In the genomic region with DNA sequence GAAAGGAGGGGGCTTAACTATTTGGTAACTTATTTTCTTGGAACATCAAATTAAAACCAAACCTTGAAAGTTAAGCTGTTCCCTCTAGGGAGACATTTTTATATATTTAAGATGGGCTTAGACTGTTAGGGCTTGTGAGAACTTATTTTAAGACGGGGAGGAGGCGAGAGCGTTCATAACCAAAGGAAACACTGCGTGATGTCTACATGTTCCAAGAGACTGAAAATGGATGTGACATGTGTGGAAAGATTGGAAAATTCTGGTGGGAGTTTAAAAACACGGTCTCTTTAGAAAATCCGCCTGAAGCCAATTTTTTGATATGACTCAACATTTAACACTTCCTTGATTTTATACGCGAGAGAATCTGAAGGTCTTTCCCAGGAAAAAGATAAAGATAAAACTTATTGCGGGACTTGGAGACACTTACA, we compare ENCODE assay signal across 8 cellular contexts. TPM values are rescaled to one million over a fixed set of nuclear protein-coding genes. Genes with fewer than 3 reads are reported as not detected.
DNase-seq lines count a peak whose midpoint lies in the region; ATAC-seq, FAIRE-seq and TF ChIP-seq lines count a peak whose summit lies in the region.

No MANE protein-coding gene starts in this region.

- H2BK120ac ChIP-seq in trophoblast cell (ENCODE audit: insufficient read depth, low read length, poor library complexity) = no peak overlapping the region

- H3K27ac ChIP-seq in SU-DHL-6 (ENCODE audit: low read depth, low read length) = peak overlapping the region; percentile 98
- peak overlapping the region; percentile 99 for H3K27ac ChIP-seq in trophoblast cell (ENCODE audit: low read depth, low read length)

- no peak overlapping the region for H4K91ac ChIP-seq in trophoblast cell (ENCODE audit: low read depth, low read length)

- peak overlapping the region; percentile 76 for H3K4me3 ChIP-seq in SU-DHL-6 (ENCODE audit: insufficient read depth, low read length, poor library complexity, severe bottlenecking)
- peak overlapping the region; percentile 83 for H3K4me3 ChIP-seq in fibroblast of mammary gland (ENCODE audit: control insufficient read depth, low read depth, low read length)
- peak overlapping the region; percentile 94 for H3K4me3 ChIP-seq in trophoblast cell (ENCODE audit: low read depth, low read length)

- H3K36me3 ChIP-seq in SU-DHL-6 (ENCODE audit: low read length) (peaks cover 23% of the 10 kb centered on the region), trophoblast cell (ENCODE audit: control insufficient read depth in 1 of 2, insufficient read depth in 2 of 2, low read length in 2 of 2) (peaks cover 0 to 4% of the 10 kb centered on the region in 2 experiments)

- H2BK5ac ChIP-seq in trophoblast cell (ENCODE audit: low read depth, low read length, poor library complexity) = no peak overlapping the region

- H2AK5ac ChIP-seq in trophoblast cell (ENCODE audit: low read length) = no peak overlapping the region

- H3K9me2 ChIP-seq in SU-DHL-6 (replicated peaks; ENCODE audit: insufficient read depth, low read length) = no peaks in the 10 kb centered on the region

- peaks cover 12% of the 10 kb centered on the region for H4K20me1 ChIP-seq in SU-DHL-6 (ENCODE audit: low read depth, low read length)

- no peak overlapping the region for H3K14ac ChIP-seq in trophoblast cell (ENCODE audit: low read length)

- H4K12ac ChIP-seq in trophoblast cell (ENCODE audit: low read depth, low read length) = no peak overlapping the region

- peaks cover 73% of the 10 kb centered on the region for H3F3A ChIP-seq in SU-DHL-6 (ENCODE audit: insufficient read depth)

- FAIRE-seq in GM18507 (lab: Jason Lieb, UNC) = peak; percentile 58

- H3K23ac ChIP-seq in trophoblast cell (ENCODE audit: low read length) = no peak overlapping the region

- no peak for ATAC-seq in HG03442 (IDR thresholded peaks at IDR 0.05; ENCODE audit: unreplicated experiment)

- H3K18ac ChIP-seq in trophoblast cell (ENCODE audit: low read length) = no peak overlapping the region

- peak overlapping the region; percentile 97 for H3K4ac ChIP-seq in trophoblast cell (ENCODE audit: low read depth, low read length)

- H4K8ac ChIP-seq in trophoblast cell (ENCODE audit: low read depth, low read length) = no peak overlapping the region

- TF ChIP-seq CTCF in SU-DHL-6 (IDR thresholded peaks at IDR 0.05; ENCODE audit: insufficient read depth, low read length, poor library complexity, severe bottlenecking) (no peak), fibroblast of mammary gland (conservative IDR thresholded peaks at IDR 0.05; ENCODE audit: control insufficient read depth, insufficient read depth, low read depth, low read length) (no peak)

- no peak overlapping the region for H2BK12ac ChIP-seq in trophoblast cell (ENCODE audit: low read length)

- H3K9me3 ChIP-seq in SU-DHL-6 (ENCODE audit: insufficient read depth, low read length) (no peaks in the 10 kb centered on the region), trophoblast cell (ENCODE audit: insufficient read depth, low read depth, low read length) (no peaks in the 10 kb centered on the region)

- H3K79me2 ChIP-seq in SU-DHL-6 (ENCODE audit: insufficient read depth, low read length) (peaks cover 20% of the 10 kb centered on the region), trophoblast cell (ENCODE audit: control insufficient read depth, insufficient read depth, low read length, poor library complexity) (peaks cover 9% of the 10 kb centered on the region)

- H3K79me1 ChIP-seq in trophoblast cell (ENCODE audit: low read length) = peaks cover 13% of the 10 kb centered on the region

- peak overlapping the region; percentile 82 for H3K4me2 ChIP-seq in SU-DHL-6 (ENCODE audit: low read depth, low read length, poor library complexity, severe bottlenecking)
- H3K4me2 ChIP-seq in trophoblast cell (ENCODE audit: low read length) = peak overlapping the region; percentile 64

- peaks cover 6 to 9% of the 10 kb centered on the region in 2 experiments for H3K4me1 ChIP-seq in trophoblast cell (ENCODE audit: control insufficient read depth in 1 of 2, insufficient read depth in 2 of 2, low read length in 2 of 2)

- peak overlapping the region; percentile 95 for H3K9ac ChIP-seq in SU-DHL-6 (ENCODE audit: low read length)
- H3K9ac ChIP-seq in trophoblast cell (ENCODE audit: low read length) = peak overlapping the region; percentile 98

- no peak for DNase-seq in GM18507 (ENCODE audit: extremely low spot score, insufficient read length, low read depth)
- DNase-seq in fibroblast of mammary gland (ENCODE audit: low read depth) = peak; percentile 31
- DNase-seq in trophoblast cell = peak; percentile 57 to 92
- no peak for DNase-seq in NK-92 treated with Interleukin-12 subunit alpha and Interleukin-12 subunit beta, amount 100 ng/mL, for 24 hours (lab: John Stamatoyannopoulos, UW)
- no peak for DNase-seq in iPS-NIHi11 (ENCODE audit: low spot score)
- no peak for DNase-seq in NCI-H1436 treated with DMSO at 0.1 percent for 48 hours (lab: John Stamatoyannopoulos, UW)

- no peak overlapping the region for H2AFZ ChIP-seq in SU-DHL-6 (ENCODE audit: low read depth, low read length, severe bottlenecking)
- no peak overlapping the region for H2AFZ ChIP-seq in trophoblast cell (ENCODE audit: insufficient read depth, low read length, poor library complexity)

- no peaks in the 10 kb centered on the region for H3K27me3 ChIP-seq in SU-DHL-6 (ENCODE audit: low read length)
- no peaks in the 10 kb centered on the region for H3K27me3 ChIP-seq in trophoblast cell (ENCODE audit: insufficient read depth, low read length)

- WGBS in trophoblast cell (ENCODE audit: extremely low coverage, insufficient coverage, insufficient read length) = no CpG with 5 or more reads among the region's 9 CpGs

RNA-seq across cellular contexts. Expression of gene PNRC2, which starts 0.7 kb away (rescaled TPM):
- 125 and 134 TPM in 2 replicates for polyA plus RNA-seq in trophoblast cell (2013)

RNA-seq across cellular contexts. Expression of gene SRSF10, which starts 19.8 kb away (rescaled TPM):
- polyA plus RNA-seq in trophoblast cell (2013) = 65.1 and 66.3 TPM in 2 replicates

RNA-seq across cellular contexts. Expression of gene CNR2, which starts 47.1 kb away (rescaled TPM):
- 0.01 TPM in 2 replicates for polyA plus RNA-seq in trophoblast cell (2013)

Comparison
In these comparisons a context has a peak if more than half of its experiments do, and no peak if none do; other contexts are left out.
1. DNase-seq: peak in fibroblast of mammary gland (single experiment) and trophoblast cell (2 of 2); none in GM18507 (single experiment), NK-92 treated with Interleukin-12 subunit alpha and Interleukin-12 subunit beta, amount 100 ng/mL, for 24 hours (single experiment), iPS-NIHi11 (single experiment) and NCI-H1436 treated with DMSO at 0.1 percent for 48 hours (single experiment).
2. Peak in every context shown above with its lines, with median percentiles within 50 percentile points of each other: H3K4me3 ChIP-seq.